25 cellular contexts compared by ENCODE assay signal in genomic region chr14:90509403-90509802, GRCh38.
A peak's percentile ranks its signal among the peaks of the same experiment; 100 is the strongest.
DNase-seq lines count a peak whose midpoint lies in the region; ATAC-seq, FAIRE-seq and TF ChIP-seq lines count a peak whose summit lies in the region.
"Had no signal": no experiment of that assay in that cellular context is flagged by ENCODE, and none has a peak within 500 bp of the region (broad histone marks: within the 10 kb centered on the region; RNA-seq: fewer than 3 reads in every experiment).

No MANE protein-coding gene starts in this region.

- no peak overlapping the region for H3K56ac ChIP-seq in H9 (ENCODE audit: insufficient read length, low read depth, low read length)

- H3K9me3 Mint-ChIP-seq in H9, result no peaks in the 10 kb centered on the region; a peak in 1 of 5 replicates
- H3K9me3 Mint-ChIP-seq in activated T-helper 17 cell treated with anti-CD3 and anti-CD28 coated beads, Interleukin-2, amount 50 U/mL, for 72 hours, result no peaks in the 10 kb centered on the region
- H3K9me3 Mint-ChIP-seq: activated CD4-positive, alpha-beta T cell treated with anti-CD3 and anti-CD28 coated beads, Interleukin-2, amount 10 ng/mL, durations not matched to agents 24 days and 14 days had no signal

- H2AFZ ChIP-seq in H9 (ENCODE audit: low read length), result no peak overlapping the region

- H4K20me1 ChIP-seq in H9 (ENCODE audit: control insufficient read depth, insufficient read depth, insufficient read length), result no peaks in the 10 kb centered on the region

- no peak overlapping the region for H2BK120ac ChIP-seq in H9 (ENCODE audit: low read depth, low read length, poor library complexity, severe bottlenecking)

- H3K27ac Mint-ChIP-seq in H9, result 0 out of 7 replicates have a peak overlapping the region, but pooled peaks of 1 of the 3 experiments have one; percentile 32
- H3K27ac Mint-ChIP-seq in activated T-helper 17 cell treated with anti-CD3 and anti-CD28 coated beads, Interleukin-2, amount 50 U/mL, for 72 hours, result peak overlapping the region; percentile 21
- H3K27ac Mint-ChIP-seq: activated CD4-positive, alpha-beta T cell treated with anti-CD3 and anti-CD28 coated beads, Interleukin-2, amount 10 ng/mL, durations not matched to agents 24 days and 14 days; naive thymus-derived CD4-positive, alpha-beta T cell had no signal

- no peak overlapping the region for H2AK5ac ChIP-seq in H9 (ENCODE audit: insufficient read length, low read length)

- no peaks in the 10 kb centered on the region for H3K79me2 ChIP-seq in H9 (ENCODE audit: insufficient read depth, low read length)

- no peak; the same call in 1 of the 2 replicates for TF ChIP-seq CTCF in C4-2B (conservative IDR thresholded peaks at IDR 0.05)
- TF ChIP-seq CTCF in H9 (conservative IDR thresholded peaks at IDR 0.05), result peak; percentile 33; the same call in 1 of the 3 replicates
- no peak for TF ChIP-seq CTCF in pancreas (IDR thresholded peaks at IDR 0.05)

- no peak overlapping the region for H3K18ac ChIP-seq in H9 (ENCODE audit: insufficient read length, low read depth, low read length)

- no peak overlapping the region for H4K91ac ChIP-seq in H9 (ENCODE audit: insufficient read length, low read depth, low read length)

- no peak overlapping the region for H3K4me2 ChIP-seq in H9 (ENCODE audit: insufficient read depth, insufficient read length, low read length)

- H3K23me2 ChIP-seq in H9 (ENCODE audit: insufficient read length, low read depth, low read length, poor library complexity, severe bottlenecking), result no peaks in the 10 kb centered on the region

- no peaks in the 10 kb centered on the region for H3K9me3 ChIP-seq in H9 (ENCODE audit: control insufficient read depth, low read depth, low read length)
- H3K9me3 ChIP-seq in pancreas, result no peaks in the 10 kb centered on the region
- H3K9me3 ChIP-seq: ascending aorta, BE2C, lower lobe of right lung, SJCRH30, testis had no signal

- H3K9ac ChIP-seq in H9 (ENCODE audit: extremely low read depth, insufficient read length, low read length), result no peak overlapping the region

- no peaks in the 10 kb centered on the region for H3K27me3 ChIP-seq in H9 (ENCODE audit: insufficient read depth, low read length)
- H3K27me3 ChIP-seq in pancreas, result no peaks in the 10 kb centered on the region
- H3K27me3 ChIP-seq: ascending aorta, BE2C, testis had no signal

- H3K4me1 ChIP-seq in H9 (ENCODE audit: insufficient read depth, low read length) (peaks cover 3% of the 10 kb centered on the region; the same call in 1 of the 2 replicates), pancreas (peaks cover 5 to 16% (median 14%) of the 10 kb centered on the region in 3 donors)

- peaks cover 2% of the 10 kb centered on the region; the same call in 1 of the 2 replicates for H3K27me3 Mint-ChIP-seq in H9 (ENCODE audit: low read depth)
- H3K27me3 Mint-ChIP-seq in activated T-helper 17 cell treated with anti-CD3 and anti-CD28 coated beads, Interleukin-2, amount 50 U/mL, for 72 hours, result peaks cover 21% of the 10 kb centered on the region

- FAIRE-seq in pancreas (lab: Jason Lieb, UNC), result no peak
- FAIRE-seq: GM18507, small intestine had no signal

- no peak overlapping the region for H4K5ac ChIP-seq in H9 (ENCODE audit: insufficient read length, low read depth, low read length)

- H3K27ac ChIP-seq in C4-2B (peak overlapping the region; percentile 68), H9 (ENCODE audit: insufficient read length, low read depth, low read length) (no peak overlapping the region), pancreas (peak overlapping the region; percentile 3 to 90 (median 40))
- H3K27ac ChIP-seq: ascending aorta, lower lobe of right lung, SJCRH30, testis had no signal

- no peak overlapping the region for H2BK5ac ChIP-seq in H9 (ENCODE audit: insufficient read length, low read length)

- H3K4me3 Mint-ChIP-seq in H9, result peak overlapping the region in 1 of 2 experiments; percentile 7; a peak in 1 of 5 replicates
- no peak overlapping the region for H3K4me3 Mint-ChIP-seq in activated T-helper 17 cell treated with anti-CD3 and anti-CD28 coated beads, Interleukin-2, amount 50 U/mL, for 72 hours
- H3K4me3 Mint-ChIP-seq: activated CD4-positive, alpha-beta T cell treated with anti-CD3 and anti-CD28 coated beads, Interleukin-2, amount 10 ng/mL, durations not matched to agents 24 days and 14 days; naive thymus-derived CD4-positive, alpha-beta T cell had no signal

- H4K8ac ChIP-seq in H9 (replicated peaks; ENCODE audit: insufficient read length, low read depth, low read length), result no peak overlapping the region

- H3K4me3 ChIP-seq in pancreas, result no peak overlapping the region
- H3K4me3 ChIP-seq: ascending aorta, lower lobe of right lung, SJCRH30, testis had no signal

- H3T11ph ChIP-seq in H9 (ENCODE audit: low read length), result no peak overlapping the region

- no peaks in the 10 kb centered on the region for H3K79me1 ChIP-seq in H9 (ENCODE audit: insufficient read depth, low read depth, low read length, poor library complexity, severe bottlenecking)

- DNase-seq in H9 (no peak), pancreas (no peak), GM19240 (ENCODE audit: insufficient read length, low spot score) (no peak)
- DNase-seq in activated CD4-positive, alpha-beta T cell treated with anti-CD3 and anti-CD28 coated beads for 48 hours, result no peak
- DNase-seq: activated CD4-positive, alpha-beta T cell treated with anti-CD3 and anti-CD28 coated beads, Interleukin-2, amount 10 ng/mL, durations not matched to agents 24 days and 14 days; activated CD8-positive, alpha-beta memory T cell treated with anti-CD3 and anti-CD28 coated beads, Interleukin-2, amount 50 U/mL, for 4 hours; activated naive CD4-positive, alpha-beta T cell treated with Interleukin-2 at 50 U/mL for 16 hours; BE2C; cortex of kidney; erythroblast; HCEC 1CT; naive thymus-derived CD4-positive, alpha-beta T cell; NCI-H187; SJCRH30; stimulated activated CD4-positive, alpha-beta T cell treated with anti-CD3 and anti-CD28 coated beads, Interleukin-4, amount 100 ng/mL, for 4 hours; stimulated activated CD8-positive, alpha-beta memory T cell treated with anti-CD3 and anti-CD28 coated beads, Interleukin-4, amount 100 ng/mL, for 48 hours; T1000; testis had no signal

- intact Hi-C loops in pancreas (cut with DNase I), result no loop called here

- H3K36me3 ChIP-seq in pancreas, result no peaks in the 10 kb centered on the region
- H3K36me3 ChIP-seq: ascending aorta, BE2C, lower lobe of right lung, SJCRH30 had no signal

- H3K4ac ChIP-seq in H9 (ENCODE audit: low read depth, low read length), result no peak overlapping the region

- no peak overlapping the region for H2BK12ac ChIP-seq in H9 (ENCODE audit: insufficient read length, low read depth, low read length)

- no CpG with 5 or more reads among the region's 5 CpGs for WGBS in H9 (ENCODE audit: extremely low coverage, insufficient read length, low lambda C conversion rate)
- 55 to 67% methylated on average over 5 of the region's 5 CpGs for WGBS in pancreas, 2 donors

- H2BK20ac ChIP-seq in H9 (ENCODE audit: low read depth, low read length, poor library complexity, severe bottlenecking), result no peak overlapping the region

- H3K14ac ChIP-seq in H9 (ENCODE audit: insufficient read depth, low read length), result no peak overlapping the region

- no peak for ATAC-seq in activated T-helper 17 cell treated with anti-CD3 and anti-CD28 coated beads, Interleukin-2, amount 50 U/mL, for 72 hours (replicated peaks)
- ATAC-seq in pancreas (no peak), HG03460 (IDR thresholded peaks at IDR 0.05; ENCODE audit: unreplicated experiment) (no peak)
- ATAC-seq: naive thymus-derived CD4-positive, alpha-beta T cell had no signal

- no peaks in the 10 kb centered on the region for H3K36me3 Mint-ChIP-seq in H9 (ENCODE audit: insufficient read depth in 1 of 3, low read depth in 3 of 3)
- H3K36me3 Mint-ChIP-seq in activated T-helper 17 cell treated with anti-CD3 and anti-CD28 coated beads, Interleukin-2, amount 50 U/mL, for 72 hours (ENCODE audit: low read depth), result no peaks in the 10 kb centered on the region
- H3K36me3 Mint-ChIP-seq: naive thymus-derived CD4-positive, alpha-beta T cell had no signal

- H3K23ac ChIP-seq in H9 (ENCODE audit: insufficient read length, low read depth, low read length), result no peak overlapping the region

- no peak overlapping the region for H2BK15ac ChIP-seq in H9 (ENCODE audit: low read depth, low read length)

- H3K4me1 Mint-ChIP-seq in H9, result peaks cover 42 to 51% of the 10 kb centered on the region in 2 experiments
- no peaks in the 10 kb centered on the region for H3K4me1 Mint-ChIP-seq in activated T-helper 17 cell treated with anti-CD3 and anti-CD28 coated beads, Interleukin-2, amount 50 U/mL, for 72 hours
- H3K4me1 Mint-ChIP-seq: activated CD4-positive, alpha-beta T cell treated with anti-CD3 and anti-CD28 coated beads, Interleukin-2, amount 10 ng/mL, durations not matched to agents 24 days and 14 days had no signal
